Comparison of ENCODE assay signal across 23 cellular contexts in the genomic region with DNA sequence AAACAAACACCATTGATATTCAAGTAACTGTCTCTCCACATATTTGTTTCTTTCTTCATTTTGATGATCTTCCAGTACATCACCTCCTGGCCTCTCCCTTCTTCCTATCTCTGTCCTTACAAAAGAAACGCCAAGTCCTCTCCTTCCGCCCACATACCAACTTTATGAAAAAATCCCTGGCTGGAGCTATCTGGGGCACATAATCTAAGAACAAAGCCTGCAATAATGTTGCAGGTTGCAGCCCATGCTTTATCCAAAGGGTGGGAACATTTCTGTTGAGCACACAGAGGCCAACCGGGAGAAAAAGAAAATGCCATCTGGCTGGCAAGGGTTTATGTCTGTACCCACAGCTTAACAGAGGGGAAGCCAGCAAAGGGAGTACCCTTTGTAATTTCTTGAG.
A peak's percentile ranks its signal among the peaks of the same experiment; 100 is the strongest.
DNase-seq lines count a peak whose midpoint lies in the region; ATAC-seq and TF ChIP-seq lines count a peak whose summit lies in the region.
"Had no signal": no experiment of that assay in that cellular context is flagged by ENCODE, and none has a peak within 500 bp of the region (broad histone marks: within the 10 kb centered on the region; RNA-seq: fewer than 3 reads in every experiment).

No MANE protein-coding gene starts in this region.

- no peak for ATAC-seq in activated naive CD8-positive, alpha-beta T cell treated with anti-CD3 and anti-CD28 coated beads, Interleukin-2, amount 50 U/mL, for 24 hours
- ATAC-seq: Right ventricle myocardium inferior had no signal

- DNase-seq in NCI-H1694 (lab: John Stamatoyannopoulos, UW) (peak; percentile 41), NCI-H69 (lab: John Stamatoyannopoulos, UW) (peak; percentile 58), stomach (no peak), NCI-H1048 (lab: John Stamatoyannopoulos, UW) (no peak), NCI-H2081 treated with DMSO at 0.1 percent for 48 hours (lab: John Stamatoyannopoulos, UW) (no peak), osteoblast (ENCODE audit: insufficient read length, low spot score, missing footprints) (no peak)
- DNase-seq in activated naive CD8-positive, alpha-beta T cell treated with anti-CD3 and anti-CD28 coated beads, Interleukin-2, amount 50 U/mL, for 24 hours: no peak
- DNase-seq: ACHN; Caco-2; CD4-positive, alpha-beta T cell; DMS153; GOT3; HCEC 1CT; KBM-7; NCI-H1092 treated with DMSO at 0.1 percent for 48 hours; NCI-H1436 treated with DMSO at 0.1 percent for 48 hours; NCI-H2029 treated with DMSO at 0.1 percent for 48 hours; NCI-H510A; NCI-H82; SW 1271 had no signal

- H4K20me1 ChIP-seq in osteoblast (ENCODE audit: insufficient read depth, low read length): peaks cover 7% of the 10 kb centered on the region
- H4K20me1 ChIP-seq: BLaER1 had no signal

- H3K9me3 Mint-ChIP-seq in activated naive CD8-positive, alpha-beta T cell treated with anti-CD3 and anti-CD28 coated beads, Interleukin-2, amount 50 U/mL, for 24 hours: no peaks in the 10 kb centered on the region
- H3K9me3 Mint-ChIP-seq: CD4-positive, alpha-beta T cell had no signal

- no peaks in the 10 kb centered on the region for H3K27me3 ChIP-seq in stomach
- H3K27me3 ChIP-seq in osteoblast (ENCODE audit: insufficient read depth, low read length): no peaks in the 10 kb centered on the region
- H3K27me3 ChIP-seq: BLaER1 had no signal

- H3K4me1 Mint-ChIP-seq in activated naive CD8-positive, alpha-beta T cell treated with anti-CD3 and anti-CD28 coated beads, Interleukin-2, amount 50 U/mL, for 24 hours: no peaks in the 10 kb centered on the region

- WGBS in stomach, 5 donors: 39 to 68% (median 53%) methylated on average over 3 of the region's 3 CpGs

- H3K4me3 Mint-ChIP-seq in activated naive CD8-positive, alpha-beta T cell treated with anti-CD3 and anti-CD28 coated beads, Interleukin-2, amount 50 U/mL, for 24 hours: no peak overlapping the region
- H3K4me3 Mint-ChIP-seq: CD4-positive, alpha-beta T cell had no signal

- no peak for TF ChIP-seq POLR2A in stomach (IDR thresholded peaks at IDR 0.05)

- no peak for TF ChIP-seq CTCF in stomach (IDR thresholded peaks at IDR 0.05)
- no peak for TF ChIP-seq CTCF in osteoblast (IDR thresholded peaks at IDR 0.05; ENCODE audit: extremely low read depth, low read depth, low read length)

- H3K4me2 ChIP-seq in osteoblast (ENCODE audit: insufficient read depth, low read length): no peak overlapping the region
- H3K4me2 ChIP-seq: BLaER1 had no signal

- H3K9me3 ChIP-seq in stomach (no peaks in the 10 kb centered on the region), osteoblast (ENCODE audit: low read depth, low read length) (no peaks in the 10 kb centered on the region)
- H3K9me3 ChIP-seq: BLaER1, Caco-2 had no signal

- intact Hi-C loops in stomach (cut with DNase I; ENCODE audit: low total_unique reads): loop anchor here (10.0 kb wide), 1 partner anchor 56 kb away; no protein-coding TSS in a partner anchor

- H3K36me3 Mint-ChIP-seq in activated naive CD8-positive, alpha-beta T cell treated with anti-CD3 and anti-CD28 coated beads, Interleukin-2, amount 50 U/mL, for 24 hours (ENCODE audit: low read depth): no peaks in the 10 kb centered on the region

- peaks cover 35% of the 10 kb centered on the region for H3K79me2 ChIP-seq in osteoblast (ENCODE audit: insufficient read depth, low read length)

- peaks cover 5% of the 10 kb centered on the region for H3K27me3 Mint-ChIP-seq in activated naive CD8-positive, alpha-beta T cell treated with anti-CD3 and anti-CD28 coated beads, Interleukin-2, amount 50 U/mL, for 24 hours

- H3K4me1 ChIP-seq in stomach (peaks cover 0 to 33% (median 14%) of the 10 kb centered on the region in 4 donors), osteoblast (ENCODE audit: insufficient read depth, low read length) (no peaks in the 10 kb centered on the region)

- no peak overlapping the region for H3K27ac Mint-ChIP-seq in activated naive CD8-positive, alpha-beta T cell treated with anti-CD3 and anti-CD28 coated beads, Interleukin-2, amount 50 U/mL, for 24 hours
- H3K27ac Mint-ChIP-seq: CD4-positive, alpha-beta T cell had no signal

- TF ChIP-seq EP300 in stomach (IDR thresholded peaks at IDR 0.05): no peak

- H3K4me3 ChIP-seq in stomach: no peak overlapping the region
- no peak overlapping the region for H3K4me3 ChIP-seq in osteoblast (ENCODE audit: insufficient read depth, low read length)
- H3K4me3 ChIP-seq: BLaER1 had no signal

- no peaks in the 10 kb centered on the region for H3K36me3 ChIP-seq in stomach
- H3K36me3 ChIP-seq in osteoblast (ENCODE audit: insufficient read depth, low read length): no peaks in the 10 kb centered on the region
- H3K36me3 ChIP-seq: BLaER1 had no signal

- no peak overlapping the region for H2AFZ ChIP-seq in osteoblast (ENCODE audit: low read length)

- peak overlapping the region; percentile 54 for H3K27ac ChIP-seq in cingulate gyrus (ENCODE audit: low read depth, low read length)
- peak overlapping the region in 4 of 5 donors; percentile 26 to 63 (median 30) for H3K27ac ChIP-seq in stomach
- no peak overlapping the region for H3K27ac ChIP-seq in osteoblast (ENCODE audit: low read depth, low read length)
- H3K27ac ChIP-seq: BLaER1 had no signal

Comparison
In these comparisons a context has a peak if more than half of its experiments do, and no peak if none do; other contexts are left out.
1. DNase-seq: peak in NCI-H1694 (single experiment) and NCI-H69 (single experiment); none in stomach (single experiment), activated naive CD8-positive, alpha-beta T cell treated with anti-CD3 and anti-CD28 coated beads, Interleukin-2, amount 50 U/mL, for 24 hours (single experiment), NCI-H1048 (single experiment), NCI-H2081 treated with DMSO at 0.1 percent for 48 hours (single experiment) and osteoblast (single experiment).